8 cellular contexts compared by ENCODE assay signal in the genomic region with DNA sequence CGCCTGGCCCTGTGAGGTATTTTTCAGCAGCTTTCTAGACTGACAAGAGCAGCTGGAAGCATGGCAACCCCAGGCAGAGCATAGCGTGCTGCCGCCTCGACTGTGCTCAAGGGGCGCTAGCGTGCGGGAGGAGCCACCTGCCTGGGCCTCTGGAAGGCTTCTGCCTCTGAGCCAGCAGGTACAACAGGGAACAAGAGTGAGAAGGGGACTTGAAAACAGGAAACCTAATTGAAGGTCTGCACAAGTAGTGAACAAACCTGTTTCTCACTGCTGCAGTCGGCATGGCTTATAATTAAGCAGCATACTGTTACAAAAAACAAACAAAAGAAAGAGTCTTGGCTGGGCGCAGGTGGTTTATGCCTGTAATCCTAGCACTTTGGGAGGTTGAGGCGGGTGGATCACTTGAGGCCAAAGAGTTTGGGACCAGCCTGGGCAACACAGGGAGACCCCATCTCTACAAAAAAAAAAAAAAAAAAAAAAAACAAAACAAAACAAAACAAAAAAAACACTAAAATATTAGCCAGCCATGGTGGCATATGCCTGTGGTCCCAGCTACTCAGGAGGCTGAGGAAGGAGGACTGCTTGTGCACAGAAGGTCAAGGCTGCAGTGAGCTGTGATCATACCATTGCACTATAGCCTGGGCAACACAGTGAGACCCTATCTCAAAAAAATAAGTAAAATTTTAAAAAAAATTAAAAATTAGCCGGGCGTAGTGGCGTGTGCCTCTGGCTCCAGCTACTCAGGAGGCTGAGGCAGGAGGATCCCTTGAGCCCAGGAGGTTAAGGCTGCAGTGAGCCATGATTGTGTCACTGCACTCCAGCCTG. TPM values are rescaled to one million over a fixed set of nuclear protein-coding genes. Genes with fewer than 3 reads are reported as not detected.
DNase-seq lines count a peak whose midpoint lies in the region; ATAC-seq, FAIRE-seq and TF ChIP-seq lines count a peak whose summit lies in the region.

No MANE protein-coding gene starts in this region.

- FAIRE-seq in pancreas (lab: Jason Lieb, UNC), result no peak

- WGBS in pancreas, 2 donors, result 49 to 57% methylated on average over 13 of the region's 13 CpGs

- H3K9me3 ChIP-seq in pancreas, result no peaks in the 10 kb centered on the region

- intact Hi-C loops in pancreas (cut with DNase I), result no loop called here

- TF ChIP-seq CTCF in astrocyte of the cerebellum (IDR thresholded peaks at IDR 0.05; ENCODE audit: low read depth, low read length, missing control alignments) (peak; percentile 49), pancreas (IDR thresholded peaks at IDR 0.05) (peak; percentile 13 to 46 (median 36)), GM10266 (IDR thresholded peaks at IDR 0.05; ENCODE audit: control insufficient read depth, insufficient read depth, low read depth, missing control alignments) (no peak)

- ATAC-seq in pancreas (peak; percentile 88 to 97 (median 94)), GM18511 (IDR thresholded peaks at IDR 0.05; ENCODE audit: unreplicated experiment) (no peak)

- no peaks in the 10 kb centered on the region for H3K27me3 ChIP-seq in pancreas

- no peaks in the 10 kb centered on the region for H3K4me1 ChIP-seq in pancreas

- peak; percentile 9 for DNase-seq in NCI-H1092 treated with DMSO at 0.1 percent for 48 hours (lab: John Stamatoyannopoulos, UW)
- no peak for DNase-seq in NCI-H1092 (lab: John Stamatoyannopoulos, UW)
- DNase-seq in NCI-H2107 treated with DMSO at 0.1 percent for 48 hours (lab: John Stamatoyannopoulos, UW; ENCODE audit: unreplicated experiment), result peak; percentile 59
- no peak for DNase-seq in astrocyte of the cerebellum (ENCODE audit: low read depth)
- peak; percentile 46 to 89 (median 76) for DNase-seq in pancreas
- DNase-seq in NCI-H1048 (lab: John Stamatoyannopoulos, UW), result no peak
- no peak for DNase-seq in GM10266 (ENCODE audit: extremely low spot score)

- H3K27ac ChIP-seq in pancreas, result peak overlapping the region in 1 of 4 donors; percentile 0

- in situ Hi-C loops in astrocyte of the cerebellum (cut with HindIII; ENCODE audit: low sequenced_read_pairs), result no loop called here

- H3K4me3 ChIP-seq in astrocyte of the cerebellum (ENCODE audit: low read depth, low read length) (no peak overlapping the region), pancreas (no peak overlapping the region)

- no peaks in the 10 kb centered on the region for H3K36me3 ChIP-seq in pancreas

RNA-seq across cellular contexts. Expression of a gene that starts 12.6 kb away (rescaled TPM):
- total RNA-seq in pancreas, result 10 to 100 TPM in 5 of 6 donors, 1 to 10 TPM in 1; 7.4 to 18.3 (median 12.0) TPM
- 1 to 10 TPM; 8.2 to 9.3 TPM for polyA plus RNA-seq in pancreas

Comparison
In these comparisons a context has a peak if more than half of its experiments do, and no peak if none do; other contexts are left out.
1. DNase-seq: peak in NCI-H1092 treated with DMSO at 0.1 percent for 48 hours (single experiment), NCI-H2107 treated with DMSO at 0.1 percent for 48 hours (single experiment) and pancreas (6 of 6); none in NCI-H1092 (single experiment), astrocyte of the cerebellum (single experiment), NCI-H1048 (single experiment) and GM10266 (single experiment).